In genomic region chr3:49021813-49022720, GRCh38 we compare ENCODE assay signal across 8 cellular contexts. TPM values are rescaled to one million over a fixed set of nuclear protein-coding genes. Genes with fewer than 3 reads are reported as not detected.
DNase-seq lines count a peak whose midpoint lies in the region; ATAC-seq and TF ChIP-seq lines count a peak whose summit lies in the region.

A gene with protein sequence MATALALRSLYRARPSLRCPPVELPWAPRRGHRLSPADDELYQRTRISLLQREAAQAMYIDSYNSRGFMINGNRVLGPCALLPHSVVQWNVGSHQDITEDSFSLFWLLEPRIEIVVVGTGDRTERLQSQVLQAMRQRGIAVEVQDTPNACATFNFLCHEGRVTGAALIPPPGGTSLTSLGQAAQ (plus strand): TSS chr3:49022121. CDS start chr3:49022145, 24 bp downstream.

- intact Hi-C loops in vagina (cut with DNase I) = no loop called here

- peaks cover 2% of the 10 kb centered on the region for H3K36me3 Mint-ChIP-seq in T-helper 17 cell (ENCODE audit: low read depth)

- H3K4me3 ChIP-seq in right atrium auricular region = peak within 1 kb of the TSS; percentile 85 to 94
- peak within 1 kb of the TSS; percentile 95 to 99 for H3K4me3 ChIP-seq in vagina

- TF ChIP-seq POLR2A in GM15510 (IDR thresholded peaks at IDR 0.05; ENCODE audit: borderline replicate concordance, extremely low read depth, insufficient read length) = peak; percentile 95
- peak in 1 of 2 donors; percentile 59 for TF ChIP-seq POLR2A in vagina (IDR thresholded peaks at IDR 0.05)

- DNase-seq in NCI-H1417 treated with DMSO at 0.1 percent for 48 hours (lab: John Stamatoyannopoulos, UW) (peak; percentile 73), T-helper 17 cell (peak; percentile 85 to 93 (median 88)), amygdala (lab: John Stamatoyannopoulos, UW) (peak in 55 of 56 donors; percentile 39 to 94 (median 83)), right atrium auricular region (ENCODE audit: low spot score) (peak; percentile 89), putamen (ENCODE audit: low spot score) (peak; percentile 90), vagina (ENCODE audit: extremely low spot score in 2 of 2) (peak; percentile 87 to 96)

- no peaks in the 10 kb centered on the region for H3K27me3 Mint-ChIP-seq in T-helper 17 cell

- H3K27me3 ChIP-seq in right atrium auricular region (no peaks in the 10 kb centered on the region), vagina (no peaks in the 10 kb centered on the region)

- ATAC-seq in HG02840 (IDR thresholded peaks at IDR 0.05; ENCODE audit: low FRiP score, unreplicated experiment) (peak; percentile 53), T-helper 17 cell (peak; percentile 82)

- H3K36me3 ChIP-seq in right atrium auricular region (peaks cover 41% of the 10 kb centered on the region), vagina (peaks cover 0 to 33% of the 10 kb centered on the region in 2 donors)

- H3K27ac ChIP-seq in right atrium auricular region = peak within 1 kb of the TSS; percentile 100
- H3K27ac ChIP-seq in vagina = peak within 1 kb of the TSS; percentile 99

- H3K9me3 ChIP-seq in T-helper 17 cell (ENCODE audit: control insufficient read depth, low read length, poor library complexity, severe bottlenecking) = no peaks in the 10 kb centered on the region
- H3K9me3 ChIP-seq in right atrium auricular region = no peaks in the 10 kb centered on the region
- no peaks in the 10 kb centered on the region for H3K9me3 ChIP-seq in vagina

- H3K4me1 Mint-ChIP-seq in T-helper 17 cell = peaks cover 33% of the 10 kb centered on the region

- H3K27ac Mint-ChIP-seq in T-helper 17 cell = peak within 1 kb of the TSS; percentile 93

- H3K4me1 ChIP-seq in right atrium auricular region = peaks cover 0 to 63% of the 10 kb centered on the region in 2 donors
- peaks cover 52% of the 10 kb centered on the region for H3K4me1 ChIP-seq in vagina

- TF ChIP-seq CTCF in right atrium auricular region (IDR thresholded peaks at IDR 0.05) (peak; percentile 95 to 99), vagina (IDR thresholded peaks at IDR 0.05) (peak; percentile 78 to 99 (median 98))

- H3K4me3 Mint-ChIP-seq in T-helper 17 cell = peak within 1 kb of the TSS; percentile 96

RNA-seq across cellular contexts. Expression of the gene that starts here (rescaled TPM):
- total RNA-seq in T-helper 17 cell (10 to 100 TPM; 61.3 to 62.9 TPM), right atrium auricular region (100 to 1,000 TPM; 182 to 297 TPM), vagina (91.3 TPM)

Comparison
In these comparisons a context has a peak if more than half of its experiments do, and no peak if none do; other contexts are left out.
1. Peak in every context shown above with its lines: DNase-seq, ATAC-seq, H3K4me3 ChIP-seq and H3K27ac ChIP-seq.